Comparison of ENCODE assay signal across 1 cellular context in the genomic region with DNA sequence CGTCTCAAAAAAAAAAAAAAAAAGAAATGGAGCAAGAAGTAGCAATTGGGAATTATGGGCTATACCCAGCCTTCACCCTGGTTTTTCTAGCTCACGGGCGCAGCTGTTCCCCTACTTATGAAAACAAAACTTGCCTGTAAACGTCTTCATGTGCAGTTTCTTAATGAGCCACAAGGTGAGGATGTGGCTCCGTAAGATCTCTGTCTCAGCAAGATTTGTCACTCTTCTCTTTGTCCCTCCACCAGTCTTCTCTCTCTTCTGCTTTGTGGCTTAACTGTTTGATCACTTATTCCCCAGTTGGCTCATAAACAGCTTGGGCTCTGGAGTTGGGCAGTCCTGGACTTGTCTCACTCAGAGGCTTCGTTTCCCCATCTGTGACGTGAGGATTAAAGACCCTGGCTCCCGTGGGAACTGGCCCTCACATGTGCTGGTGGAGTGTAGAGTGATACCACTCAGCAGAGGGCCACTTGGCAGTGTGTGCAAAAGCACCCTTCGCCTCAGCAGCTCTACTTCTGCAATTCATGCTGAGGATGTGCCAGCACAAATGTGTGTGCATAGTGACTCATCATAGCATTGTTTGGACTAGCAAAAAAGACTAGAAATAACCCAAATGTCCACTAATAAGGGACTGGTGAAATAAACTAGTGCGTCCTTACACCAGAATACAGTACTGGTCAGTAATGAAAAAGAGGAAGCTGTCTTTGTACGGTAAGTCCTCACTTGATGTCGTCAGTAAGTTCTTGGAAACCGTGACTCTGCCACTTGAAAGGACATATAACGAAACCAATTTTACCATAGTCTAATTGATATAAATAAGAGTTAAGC.
TF ChIP-seq lines count a peak whose summit lies in the region.

No MANE protein-coding gene starts in this region.

TF ChIP-seq in K562, 482 proteins besides CTCF, POLR2A, EP300 and RAD21 (continued from another document and continues in another):
- TF ChIP-seq, protein P1, sequence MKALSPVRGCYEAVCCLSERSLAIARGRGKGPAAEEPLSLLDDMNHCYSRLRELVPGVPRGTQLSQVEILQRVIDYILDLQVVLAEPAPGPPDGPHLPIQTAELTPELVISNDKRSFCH (CRISPR knock-in tag; IDR thresholded peaks at IDR 0.05), result no peak
- TF ChIP-seq, protein P1 (tag; IDR thresholded peaks at IDR 0.05), result no peak
- no peak for TF ChIP-seq ZNF778 (CRISPR knock-in tag; IDR thresholded peaks at IDR 0.05)
- TF ChIP-seq KHSRP (IDR thresholded peaks at IDR 0.05), result no peak
- TF ChIP-seq JUNB (CRISPR knock-in tag; conservative IDR thresholded peaks at IDR 0.05), result no peak
- TF ChIP-seq, protein P2, sequence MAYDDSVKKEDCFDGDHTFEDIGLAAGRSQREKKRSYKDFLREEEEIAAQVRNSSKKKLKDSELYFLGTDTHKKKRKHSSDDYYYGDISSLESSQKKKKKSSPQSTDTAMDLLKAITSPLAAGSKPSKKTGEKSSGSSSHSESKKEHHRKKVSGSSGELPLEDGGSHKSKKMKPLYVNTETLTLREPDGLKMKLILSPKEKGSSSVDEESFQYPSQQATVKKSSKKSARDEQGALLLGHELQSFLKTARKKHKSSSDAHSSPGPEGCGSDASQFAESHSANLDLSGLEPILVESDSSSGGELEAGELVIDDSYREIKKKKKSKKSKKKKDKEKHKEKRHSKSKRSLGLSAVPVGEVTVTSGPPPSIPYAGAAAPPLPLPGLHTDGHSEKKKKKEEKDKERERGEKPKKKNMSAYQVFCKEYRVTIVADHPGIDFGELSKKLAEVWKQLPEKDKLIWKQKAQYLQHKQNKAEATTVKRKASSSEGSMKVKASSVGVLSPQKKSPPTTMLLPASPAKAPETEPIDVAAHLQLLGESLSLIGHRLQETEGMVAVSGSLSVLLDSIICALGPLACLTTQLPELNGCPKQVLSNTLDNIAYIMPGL (CRISPR knock-in tag; IDR thresholded peaks at IDR 0.05), result no peak
- TF ChIP-seq, protein P3, sequence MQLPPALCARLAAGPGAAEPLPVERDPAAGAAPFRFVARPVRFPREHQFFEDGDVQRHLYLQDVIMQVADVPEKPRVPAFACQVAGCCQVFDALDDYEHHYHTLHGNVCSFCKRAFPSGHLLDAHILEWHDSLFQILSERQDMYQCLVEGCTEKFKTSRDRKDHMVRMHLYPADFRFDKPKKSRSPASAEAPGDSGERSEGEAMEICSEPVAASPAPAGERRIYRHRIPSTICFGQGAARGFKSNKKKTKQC (CRISPR knock-in tag; IDR thresholded peaks at IDR 0.05), result no peak
- TF ChIP-seq, protein P4, sequence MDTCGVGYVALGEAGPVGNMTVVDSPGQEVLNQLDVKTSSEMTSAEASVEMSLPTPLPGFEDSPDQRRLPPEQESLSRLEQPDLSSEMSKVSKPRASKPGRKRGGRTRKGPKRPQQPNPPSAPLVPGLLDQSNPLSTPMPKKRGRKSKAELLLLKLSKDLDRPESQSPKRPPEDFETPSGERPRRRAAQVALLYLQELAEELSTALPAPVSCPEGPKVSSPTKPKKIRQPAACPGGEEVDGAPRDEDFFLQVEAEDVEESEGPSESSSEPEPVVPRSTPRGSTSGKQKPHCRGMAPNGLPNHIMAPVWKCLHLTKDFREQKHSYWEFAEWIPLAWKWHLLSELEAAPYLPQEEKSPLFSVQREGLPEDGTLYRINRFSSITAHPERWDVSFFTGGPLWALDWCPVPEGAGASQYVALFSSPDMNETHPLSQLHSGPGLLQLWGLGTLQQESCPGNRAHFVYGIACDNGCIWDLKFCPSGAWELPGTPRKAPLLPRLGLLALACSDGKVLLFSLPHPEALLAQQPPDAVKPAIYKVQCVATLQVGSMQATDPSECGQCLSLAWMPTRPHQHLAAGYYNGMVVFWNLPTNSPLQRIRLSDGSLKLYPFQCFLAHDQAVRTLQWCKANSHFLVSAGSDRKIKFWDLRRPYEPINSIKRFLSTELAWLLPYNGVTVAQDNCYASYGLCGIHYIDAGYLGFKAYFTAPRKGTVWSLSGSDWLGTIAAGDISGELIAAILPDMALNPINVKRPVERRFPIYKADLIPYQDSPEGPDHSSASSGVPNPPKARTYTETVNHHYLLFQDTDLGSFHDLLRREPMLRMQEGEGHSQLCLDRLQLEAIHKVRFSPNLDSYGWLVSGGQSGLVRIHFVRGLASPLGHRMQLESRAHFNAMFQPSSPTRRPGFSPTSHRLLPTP (IDR thresholded peaks at IDR 0.05; ENCODE audit: borderline replicate concordance, extremely low read depth, insufficient read length), result no peak
- peak; percentile 62; the same call in 1 of the 2 replicates for TF ChIP-seq SPI1 (IDR thresholded peaks at IDR 0.05; ENCODE audit: borderline replicate concordance, low read depth, low read length)
- no peak for TF ChIP-seq SNRNP70 (optimal IDR thresholded peaks at IDR 0.05; ENCODE audit: low read depth, low read length)
- no peak for TF ChIP-seq NCOA1 (IDR thresholded peaks at IDR 0.05; ENCODE audit: low read depth)
- no peak for TF ChIP-seq ZNF57 (CRISPR knock-in tag; IDR thresholded peaks at IDR 0.05)
- peak; percentile 29 for TF ChIP-seq POLR2B (IDR thresholded peaks at IDR 0.05; ENCODE audit: low read depth, partially characterized antibody)
- TF ChIP-seq, protein P5, sequence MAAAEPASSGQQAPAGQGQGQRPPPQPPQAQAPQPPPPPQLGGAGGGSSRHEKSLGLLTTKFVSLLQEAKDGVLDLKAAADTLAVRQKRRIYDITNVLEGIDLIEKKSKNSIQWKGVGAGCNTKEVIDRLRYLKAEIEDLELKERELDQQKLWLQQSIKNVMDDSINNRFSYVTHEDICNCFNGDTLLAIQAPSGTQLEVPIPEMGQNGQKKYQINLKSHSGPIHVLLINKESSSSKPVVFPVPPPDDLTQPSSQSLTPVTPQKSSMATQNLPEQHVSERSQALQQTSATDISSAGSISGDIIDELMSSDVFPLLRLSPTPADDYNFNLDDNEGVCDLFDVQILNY (CRISPR knock-in tag; IDR thresholded peaks at IDR 0.05), result no peak
- peak; percentile 63; the same call in 1 of the 2 replicates for TF ChIP-seq MTA3 (IDR thresholded peaks at IDR 0.05; ENCODE audit: borderline replicate concordance)
- no peak for TF ChIP-seq HCFC1 (IDR thresholded peaks at IDR 0.05; ENCODE audit: low read depth, low read length)
- TF ChIP-seq COPS2 (conservative IDR thresholded peaks at IDR 0.05), result no peak
- TF ChIP-seq CEBPB (tag; IDR thresholded peaks at IDR 0.05), result no peak
- no peak for TF ChIP-seq SMARCB1 (IDR thresholded peaks at IDR 0.05; ENCODE audit: insufficient read length, low read depth)
- TF ChIP-seq ZNF583 (CRISPR knock-in tag; IDR thresholded peaks at IDR 0.05), result no peak
- TF ChIP-seq, protein P6, sequence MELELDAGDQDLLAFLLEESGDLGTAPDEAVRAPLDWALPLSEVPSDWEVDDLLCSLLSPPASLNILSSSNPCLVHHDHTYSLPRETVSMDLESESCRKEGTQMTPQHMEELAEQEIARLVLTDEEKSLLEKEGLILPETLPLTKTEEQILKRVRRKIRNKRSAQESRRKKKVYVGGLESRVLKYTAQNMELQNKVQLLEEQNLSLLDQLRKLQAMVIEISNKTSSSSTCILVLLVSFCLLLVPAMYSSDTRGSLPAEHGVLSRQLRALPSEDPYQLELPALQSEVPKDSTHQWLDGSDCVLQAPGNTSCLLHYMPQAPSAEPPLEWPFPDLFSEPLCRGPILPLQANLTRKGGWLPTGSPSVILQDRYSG (tag; conservative IDR thresholded peaks at IDR 0.05; ENCODE audit: low read depth), result no peak
- TF ChIP-seq KLF10 (CRISPR knock-in tag; IDR thresholded peaks at IDR 0.05), result no peak
- TF ChIP-seq TBP (optimal IDR thresholded peaks at IDR 0.05; ENCODE audit: low read depth, low read length), result peak; percentile 38
- TF ChIP-seq JUND (IDR thresholded peaks at IDR 0.05; ENCODE audit: borderline replicate concordance, low read depth, low read length), result peak; percentile 75
- peak; percentile 82 for TF ChIP-seq JUND (tag; IDR thresholded peaks at IDR 0.05; ENCODE audit: borderline replicate concordance, low read depth, low read length)
- TF ChIP-seq IRF2 (CRISPR knock-in tag; IDR thresholded peaks at IDR 0.05), result no peak
- TF ChIP-seq, protein P7, sequence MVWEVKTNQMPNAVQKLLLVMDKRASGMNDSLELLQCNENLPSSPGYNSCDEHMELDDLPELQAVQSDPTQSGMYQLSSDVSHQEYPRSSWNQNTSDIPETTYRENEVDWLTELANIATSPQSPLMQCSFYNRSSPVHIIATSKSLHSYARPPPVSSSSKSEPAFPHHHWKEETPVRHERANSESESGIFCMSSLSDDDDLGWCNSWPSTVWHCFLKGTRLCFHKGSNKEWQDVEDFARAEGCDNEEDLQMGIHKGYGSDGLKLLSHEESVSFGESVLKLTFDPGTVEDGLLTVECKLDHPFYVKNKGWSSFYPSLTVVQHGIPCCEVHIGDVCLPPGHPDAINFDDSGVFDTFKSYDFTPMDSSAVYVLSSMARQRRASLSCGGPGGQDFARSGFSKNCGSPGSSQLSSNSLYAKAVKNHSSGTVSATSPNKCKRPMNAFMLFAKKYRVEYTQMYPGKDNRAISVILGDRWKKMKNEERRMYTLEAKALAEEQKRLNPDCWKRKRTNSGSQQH (CRISPR knock-in tag; IDR thresholded peaks at IDR 0.05), result no peak
- TF ChIP-seq ELF2 (CRISPR knock-in tag; IDR thresholded peaks at IDR 0.05), result no peak
- TF ChIP-seq, protein P8, sequence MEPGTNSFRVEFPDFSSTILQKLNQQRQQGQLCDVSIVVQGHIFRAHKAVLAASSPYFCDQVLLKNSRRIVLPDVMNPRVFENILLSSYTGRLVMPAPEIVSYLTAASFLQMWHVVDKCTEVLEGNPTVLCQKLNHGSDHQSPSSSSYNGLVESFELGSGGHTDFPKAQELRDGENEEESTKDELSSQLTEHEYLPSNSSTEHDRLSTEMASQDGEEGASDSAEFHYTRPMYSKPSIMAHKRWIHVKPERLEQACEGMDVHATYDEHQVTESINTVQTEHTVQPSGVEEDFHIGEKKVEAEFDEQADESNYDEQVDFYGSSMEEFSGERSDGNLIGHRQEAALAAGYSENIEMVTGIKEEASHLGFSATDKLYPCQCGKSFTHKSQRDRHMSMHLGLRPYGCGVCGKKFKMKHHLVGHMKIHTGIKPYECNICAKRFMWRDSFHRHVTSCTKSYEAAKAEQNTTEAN (CRISPR knock-in tag; IDR thresholded peaks at IDR 0.05), result no peak
- TF ChIP-seq BCL6 (CRISPR knock-in tag; IDR thresholded peaks at IDR 0.05), result no peak
- TF ChIP-seq FOXJ3 (CRISPR knock-in tag; IDR thresholded peaks at IDR 0.05), result no peak
- TF ChIP-seq PTTG1 (tag; IDR thresholded peaks at IDR 0.05; ENCODE audit: low read depth), result no peak
- TF ChIP-seq, protein P9, sequence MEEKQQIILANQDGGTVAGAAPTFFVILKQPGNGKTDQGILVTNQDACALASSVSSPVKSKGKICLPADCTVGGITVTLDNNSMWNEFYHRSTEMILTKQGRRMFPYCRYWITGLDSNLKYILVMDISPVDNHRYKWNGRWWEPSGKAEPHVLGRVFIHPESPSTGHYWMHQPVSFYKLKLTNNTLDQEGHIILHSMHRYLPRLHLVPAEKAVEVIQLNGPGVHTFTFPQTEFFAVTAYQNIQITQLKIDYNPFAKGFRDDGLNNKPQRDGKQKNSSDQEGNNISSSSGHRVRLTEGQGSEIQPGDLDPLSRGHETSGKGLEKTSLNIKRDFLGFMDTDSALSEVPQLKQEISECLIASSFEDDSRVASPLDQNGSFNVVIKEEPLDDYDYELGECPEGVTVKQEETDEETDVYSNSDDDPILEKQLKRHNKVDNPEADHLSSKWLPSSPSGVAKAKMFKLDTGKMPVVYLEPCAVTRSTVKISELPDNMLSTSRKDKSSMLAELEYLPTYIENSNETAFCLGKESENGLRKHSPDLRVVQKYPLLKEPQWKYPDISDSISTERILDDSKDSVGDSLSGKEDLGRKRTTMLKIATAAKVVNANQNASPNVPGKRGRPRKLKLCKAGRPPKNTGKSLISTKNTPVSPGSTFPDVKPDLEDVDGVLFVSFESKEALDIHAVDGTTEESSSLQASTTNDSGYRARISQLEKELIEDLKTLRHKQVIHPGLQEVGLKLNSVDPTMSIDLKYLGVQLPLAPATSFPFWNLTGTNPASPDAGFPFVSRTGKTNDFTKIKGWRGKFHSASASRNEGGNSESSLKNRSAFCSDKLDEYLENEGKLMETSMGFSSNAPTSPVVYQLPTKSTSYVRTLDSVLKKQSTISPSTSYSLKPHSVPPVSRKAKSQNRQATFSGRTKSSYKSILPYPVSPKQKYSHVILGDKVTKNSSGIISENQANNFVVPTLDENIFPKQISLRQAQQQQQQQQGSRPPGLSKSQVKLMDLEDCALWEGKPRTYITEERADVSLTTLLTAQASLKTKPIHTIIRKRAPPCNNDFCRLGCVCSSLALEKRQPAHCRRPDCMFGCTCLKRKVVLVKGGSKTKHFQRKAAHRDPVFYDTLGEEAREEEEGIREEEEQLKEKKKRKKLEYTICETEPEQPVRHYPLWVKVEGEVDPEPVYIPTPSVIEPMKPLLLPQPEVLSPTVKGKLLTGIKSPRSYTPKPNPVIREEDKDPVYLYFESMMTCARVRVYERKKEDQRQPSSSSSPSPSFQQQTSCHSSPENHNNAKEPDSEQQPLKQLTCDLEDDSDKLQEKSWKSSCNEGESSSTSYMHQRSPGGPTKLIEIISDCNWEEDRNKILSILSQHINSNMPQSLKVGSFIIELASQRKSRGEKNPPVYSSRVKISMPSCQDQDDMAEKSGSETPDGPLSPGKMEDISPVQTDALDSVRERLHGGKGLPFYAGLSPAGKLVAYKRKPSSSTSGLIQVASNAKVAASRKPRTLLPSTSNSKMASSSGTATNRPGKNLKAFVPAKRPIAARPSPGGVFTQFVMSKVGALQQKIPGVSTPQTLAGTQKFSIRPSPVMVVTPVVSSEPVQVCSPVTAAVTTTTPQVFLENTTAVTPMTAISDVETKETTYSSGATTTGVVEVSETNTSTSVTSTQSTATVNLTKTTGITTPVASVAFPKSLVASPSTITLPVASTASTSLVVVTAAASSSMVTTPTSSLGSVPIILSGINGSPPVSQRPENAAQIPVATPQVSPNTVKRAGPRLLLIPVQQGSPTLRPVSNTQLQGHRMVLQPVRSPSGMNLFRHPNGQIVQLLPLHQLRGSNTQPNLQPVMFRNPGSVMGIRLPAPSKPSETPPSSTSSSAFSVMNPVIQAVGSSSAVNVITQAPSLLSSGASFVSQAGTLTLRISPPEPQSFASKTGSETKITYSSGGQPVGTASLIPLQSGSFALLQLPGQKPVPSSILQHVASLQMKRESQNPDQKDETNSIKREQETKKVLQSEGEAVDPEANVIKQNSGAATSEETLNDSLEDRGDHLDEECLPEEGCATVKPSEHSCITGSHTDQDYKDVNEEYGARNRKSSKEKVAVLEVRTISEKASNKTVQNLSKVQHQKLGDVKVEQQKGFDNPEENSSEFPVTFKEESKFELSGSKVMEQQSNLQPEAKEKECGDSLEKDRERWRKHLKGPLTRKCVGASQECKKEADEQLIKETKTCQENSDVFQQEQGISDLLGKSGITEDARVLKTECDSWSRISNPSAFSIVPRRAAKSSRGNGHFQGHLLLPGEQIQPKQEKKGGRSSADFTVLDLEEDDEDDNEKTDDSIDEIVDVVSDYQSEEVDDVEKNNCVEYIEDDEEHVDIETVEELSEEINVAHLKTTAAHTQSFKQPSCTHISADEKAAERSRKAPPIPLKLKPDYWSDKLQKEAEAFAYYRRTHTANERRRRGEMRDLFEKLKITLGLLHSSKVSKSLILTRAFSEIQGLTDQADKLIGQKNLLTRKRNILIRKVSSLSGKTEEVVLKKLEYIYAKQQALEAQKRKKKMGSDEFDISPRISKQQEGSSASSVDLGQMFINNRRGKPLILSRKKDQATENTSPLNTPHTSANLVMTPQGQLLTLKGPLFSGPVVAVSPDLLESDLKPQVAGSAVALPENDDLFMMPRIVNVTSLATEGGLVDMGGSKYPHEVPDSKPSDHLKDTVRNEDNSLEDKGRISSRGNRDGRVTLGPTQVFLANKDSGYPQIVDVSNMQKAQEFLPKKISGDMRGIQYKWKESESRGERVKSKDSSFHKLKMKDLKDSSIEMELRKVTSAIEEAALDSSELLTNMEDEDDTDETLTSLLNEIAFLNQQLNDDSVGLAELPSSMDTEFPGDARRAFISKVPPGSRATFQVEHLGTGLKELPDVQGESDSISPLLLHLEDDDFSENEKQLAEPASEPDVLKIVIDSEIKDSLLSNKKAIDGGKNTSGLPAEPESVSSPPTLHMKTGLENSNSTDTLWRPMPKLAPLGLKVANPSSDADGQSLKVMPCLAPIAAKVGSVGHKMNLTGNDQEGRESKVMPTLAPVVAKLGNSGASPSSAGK (IDR thresholded peaks at IDR 0.05), result peak; percentile 55
- TF ChIP-seq PHF20 (IDR thresholded peaks at IDR 0.05; ENCODE audit: partially characterized antibody), result no peak
